In genomic region chr10:102411341-102412255, GRCh38 we compare ENCODE assay signal across 14 cellular contexts. TPM values are rescaled to one million over a fixed set of nuclear protein-coding genes. Genes with fewer than 3 reads are reported as not detected.
A peak's percentile ranks its signal among the peaks of the same experiment; 100 is the strongest.
DNase-seq lines count a peak whose midpoint lies in the region; ATAC-seq, FAIRE-seq and TF ChIP-seq lines count a peak whose summit lies in the region.
"Had no signal": no experiment of that assay in that cellular context is flagged by ENCODE, and none has a peak within 500 bp of the region (broad histone marks: within the 10 kb centered on the region; RNA-seq: fewer than 3 reads in every experiment).

No MANE protein-coding gene starts in this region.

- TF ChIP-seq POLR2A in GM12892 (IDR thresholded peaks at IDR 0.05; ENCODE audit: low read depth, low read length), result no peak

- BruUV-seq in PC-3 (replicated peaks; lab: Mats Ljungman, UMichigan), result no TSS peak

- peaks cover 28% of the 10 kb centered on the region for H3K4me1 Mint-ChIP-seq in activated naive CD4-positive, alpha-beta T cell treated with anti-CD3 and anti-CD28 coated beads for 36 hours (ENCODE audit: low read depth)
- H3K4me1 Mint-ChIP-seq in activated naive CD8-positive, alpha-beta T cell treated with anti-CD3 and anti-CD28 coated beads, Interleukin-2, amount 10 ng/mL, durations not matched to agents 7 days and 5 days, result peaks cover 20% of the 10 kb centered on the region
- peaks cover 24% of the 10 kb centered on the region for H3K4me1 Mint-ChIP-seq in mesothelial cell of epicardium

- no peaks in the 10 kb centered on the region for H3K79me2 ChIP-seq in PC-3 (ENCODE audit: low read length)

- no peak overlapping the region for H2AFZ ChIP-seq in PC-3 (ENCODE audit: low read length)

- no peaks in the 10 kb centered on the region for H3K36me3 ChIP-seq in upper lobe of right lung
- no peaks in the 10 kb centered on the region for H3K36me3 ChIP-seq in PC-3 (ENCODE audit: low read depth, low read length)
- H3K36me3 ChIP-seq: esophagus squamous epithelium had no signal

- no peaks in the 10 kb centered on the region for H3K36me3 Mint-ChIP-seq in activated naive CD4-positive, alpha-beta T cell treated with anti-CD3 and anti-CD28 coated beads for 36 hours (ENCODE audit: low read depth)
- no peaks in the 10 kb centered on the region for H3K36me3 Mint-ChIP-seq in activated naive CD8-positive, alpha-beta T cell treated with anti-CD3 and anti-CD28 coated beads, Interleukin-2, amount 10 ng/mL, durations not matched to agents 7 days and 5 days
- no peaks in the 10 kb centered on the region for H3K36me3 Mint-ChIP-seq in mesothelial cell of epicardium

- no peak overlapping the region for H3K27ac Mint-ChIP-seq in activated naive CD4-positive, alpha-beta T cell treated with anti-CD3 and anti-CD28 coated beads for 36 hours
- peak overlapping the region; percentile 11 for H3K27ac Mint-ChIP-seq in activated naive CD8-positive, alpha-beta T cell treated with anti-CD3 and anti-CD28 coated beads, Interleukin-2, amount 10 ng/mL, durations not matched to agents 7 days and 5 days
- peak overlapping the region; percentile 72 for H3K27ac Mint-ChIP-seq in mesothelial cell of epicardium

- H3K4me3 ChIP-seq in upper lobe of right lung (no peak overlapping the region), PC-3 (ENCODE audit: low read length) (no peak overlapping the region)

- no peak for ATAC-seq in activated naive CD8-positive, alpha-beta T cell treated with anti-CD3 and anti-CD28 coated beads, Interleukin-2, amount 10 ng/mL, durations not matched to agents 7 days and 5 days (ENCODE audit: low read depth)
- ATAC-seq in upper lobe of right lung (no peak), PC-3 (no peak)

- H3K4me3 Mint-ChIP-seq in activated naive CD4-positive, alpha-beta T cell treated with anti-CD3 and anti-CD28 coated beads for 36 hours, result peak overlapping the region; percentile 74
- peak overlapping the region; percentile 62 for H3K4me3 Mint-ChIP-seq in activated naive CD8-positive, alpha-beta T cell treated with anti-CD3 and anti-CD28 coated beads, Interleukin-2, amount 10 ng/mL, durations not matched to agents 7 days and 5 days
- H3K4me3 Mint-ChIP-seq in mesothelial cell of epicardium, result peak overlapping the region; percentile 61

- H3F3A ChIP-seq in PC-3 (ENCODE audit: low read length, unreplicated experiment), result no peaks in the 10 kb centered on the region

- H3K27me3 Mint-ChIP-seq in activated naive CD4-positive, alpha-beta T cell treated with anti-CD3 and anti-CD28 coated beads for 36 hours (ENCODE audit: low read depth), result peaks cover 9% of the 10 kb centered on the region
- H3K27me3 Mint-ChIP-seq in activated naive CD8-positive, alpha-beta T cell treated with anti-CD3 and anti-CD28 coated beads, Interleukin-2, amount 10 ng/mL, durations not matched to agents 7 days and 5 days, result peaks cover 39% of the 10 kb centered on the region
- peaks cover 91% of the 10 kb centered on the region for H3K27me3 Mint-ChIP-seq in mesothelial cell of epicardium (ENCODE audit: low read depth)

- TF ChIP-seq CTCF in mesothelial cell of epicardium (IDR thresholded peaks at IDR 0.05; ENCODE audit: unreplicated experiment), result no peak
- TF ChIP-seq CTCF in upper lobe of right lung (IDR thresholded peaks at IDR 0.05), result no peak
- no peak for TF ChIP-seq CTCF in PC-3 (conservative IDR thresholded peaks at IDR 0.05; ENCODE audit: low read depth, low read length)

- H3K4me2 ChIP-seq in PC-3 (ENCODE audit: low read length), result no peak overlapping the region

- H3K27ac ChIP-seq in upper lobe of right lung, result no peak overlapping the region
- no peak overlapping the region for H3K27ac ChIP-seq in PC-3 (ENCODE audit: low read length)
- H3K27ac ChIP-seq: esophagus squamous epithelium had no signal

- H3K9me3 Mint-ChIP-seq in activated naive CD4-positive, alpha-beta T cell treated with anti-CD3 and anti-CD28 coated beads for 36 hours, result no peaks in the 10 kb centered on the region
- H3K9me3 Mint-ChIP-seq in activated naive CD8-positive, alpha-beta T cell treated with anti-CD3 and anti-CD28 coated beads, Interleukin-2, amount 10 ng/mL, durations not matched to agents 7 days and 5 days, result no peaks in the 10 kb centered on the region
- H3K9me3 Mint-ChIP-seq in mesothelial cell of epicardium, result no peaks in the 10 kb centered on the region

- DNase-seq in activated naive CD4-positive, alpha-beta T cell treated with anti-CD3 and anti-CD28 coated beads for 36 hours, result no peak
- no peak for DNase-seq in activated naive CD4-positive, alpha-beta T cell (lab: John Stamatoyannopoulos, UW)
- peak; percentile 28 for DNase-seq in activated naive CD8-positive, alpha-beta T cell treated with anti-CD3 and anti-CD28 coated beads, Interleukin-2, amount 10 ng/mL, durations not matched to agents 7 days and 5 days
- no peak for DNase-seq in mesothelial cell of epicardium (ENCODE audit: low spot score in 2 of 2, unreplicated experiment in 2 of 2)
- peak; percentile 52 for DNase-seq in upper lobe of right lung
- no peak for DNase-seq in PC-3
- DNase-seq in GM12892 (ENCODE audit: insufficient read length), result no peak
- DNase-seq in A172 (ENCODE audit: low spot score), result no peak
- DNase-seq: esophagus squamous epithelium; NCI-H2107; stimulated activated CD4-positive, alpha-beta T cell treated with anti-CD3 and anti-CD28 coated beads, Interleukin-12 subunit alpha, Interleukin-12 subunit beta, amount 100 ng/mL, for 4 hours; T-helper 9 cell had no signal

- H3K4me1 ChIP-seq in upper lobe of right lung (peaks cover 15% of the 10 kb centered on the region), PC-3 (ENCODE audit: insufficient read depth, low read length) (no peaks in the 10 kb centered on the region)

- H3K9ac ChIP-seq in PC-3 (ENCODE audit: low read length), result no peak overlapping the region

- CTCF ChIA-PET in activated naive CD4-positive, alpha-beta T cell treated with anti-CD3 and anti-CD28 coated beads for 36 hours (lab: Charles Lee), result interaction anchor here (0.6 to 3.2 kb wide), 6 partner anchors 8 to 242 kb away, joined by 3 to 25 read pairs (median 6); partner anchors contain the start of gene FBXL15
- CTCF ChIA-PET in PC-3 (lab: Charles Lee), result no interaction called here

- intact Hi-C loops in activated naive CD4-positive, alpha-beta T cell treated with anti-CD3 and anti-CD28 coated beads for 36 hours (cut with micrococcal nuclease), result no loop called here
- intact Hi-C loops in upper lobe of right lung (cut with DNase I), result no loop called here
- intact Hi-C loops in PC-3 (cut with micrococcal nuclease), result no loop called here

- no peaks in the 10 kb centered on the region for H4K20me1 ChIP-seq in PC-3 (ENCODE audit: low read length)

- H3K9me3 ChIP-seq in upper lobe of right lung, result no peaks in the 10 kb centered on the region
- H3K9me3 ChIP-seq in PC-3 (ENCODE audit: low read length), result no peaks in the 10 kb centered on the region
- H3K9me3 ChIP-seq: esophagus squamous epithelium had no signal

- no peaks in the 10 kb centered on the region for H3K9me2 ChIP-seq in PC-3 (replicated peaks; ENCODE audit: low read length)

- POLR2A ChIA-PET in activated naive CD8-positive, alpha-beta T cell treated with anti-CD3 and anti-CD28 coated beads, Interleukin-2, amount 10 ng/mL, durations not matched to agents 7 days and 5 days (lab: Charles Lee), result interaction anchor here (3.4 kb wide), 1 partner anchor 9 kb away, joined by 20 read pairs; the partner anchor contains the start of gene FBXL15
- POLR2A ChIA-PET in PC-3 (lab: Charles Lee; ENCODE audit: unreplicated experiment), result no interaction called here

- H3K27me3 ChIP-seq in upper lobe of right lung, result peaks cover 79% of the 10 kb centered on the region
- peaks cover 8% of the 10 kb centered on the region; the same call in 1 of the 2 replicates for H3K27me3 ChIP-seq in PC-3 (ENCODE audit: low read length)

- no peak for FAIRE-seq in GM12892 (lab: Jason Lieb, UNC)

RNA-seq across cellular contexts. Expression of gene PSD, which starts 7.0 kb away (rescaled TPM):
- 1 to 10 TPM; 6.2 to 7.2 TPM for total RNA-seq in activated naive CD4-positive, alpha-beta T cell treated with anti-CD3 and anti-CD28 coated beads for 36 hours
- total RNA-seq in activated naive CD8-positive, alpha-beta T cell treated with anti-CD3 and anti-CD28 coated beads, Interleukin-2, amount 10 ng/mL, durations not matched to agents 7 days and 5 days, result 1 to 10 TPM; 3.6 to 4.3 TPM
- 12.4 to 14.3 TPM (median 13.4 TPM) in 3 replicates for total RNA-seq in mesothelial cell of epicardium
- total RNA-seq in upper lobe of right lung, result 3.5 TPM
- total RNA-seq in PC-3 (2014; rRNA removed), result 0.22 and 0.23 TPM in 2 replicates
- 2.0 TPM for polyA plus RNA-seq in GM12892 (2012; ENCODE audit: missing spikeins)
- 0.07 TPM in 1 of 2 replicates, not detected in the other for total RNA-seq in A172 (2014; rRNA removed; shearing (Covaris generic))

RNA-seq across cellular contexts. Expression of gene FBXL15, which starts 9.0 kb away (rescaled TPM):
- 10 to 100 TPM in 1 of 2 experiments, 1 to 10 TPM in 1; 9.9 to 10.8 TPM for total RNA-seq in activated naive CD4-positive, alpha-beta T cell treated with anti-CD3 and anti-CD28 coated beads for 36 hours
- total RNA-seq in activated naive CD8-positive, alpha-beta T cell treated with anti-CD3 and anti-CD28 coated beads, Interleukin-2, amount 10 ng/mL, durations not matched to agents 7 days and 5 days, result 10 to 100 TPM; 11.7 to 16.3 TPM
- total RNA-seq in mesothelial cell of epicardium (9.4 to 11.7 TPM (median 10.1 TPM) in 3 replicates), upper lobe of right lung (16.0 TPM), PC-3 (2014; rRNA removed) (10.1 and 12.7 TPM in 2 replicates)
- 0.66 TPM for polyA plus RNA-seq in GM12892 (2012; ENCODE audit: missing spikeins)
- 14.6 and 20.0 TPM in 2 replicates for total RNA-seq in A172 (2014; rRNA removed; shearing (Covaris generic))

RNA-seq across cellular contexts. Expression of gene NFKB2, which starts 16.1 kb away (rescaled TPM):
- total RNA-seq in activated naive CD4-positive, alpha-beta T cell treated with anti-CD3 and anti-CD28 coated beads for 36 hours, result 100 to 1,000 TPM; 328 to 345 TPM
- total RNA-seq in activated naive CD8-positive, alpha-beta T cell treated with anti-CD3 and anti-CD28 coated beads, Interleukin-2, amount 10 ng/mL, durations not matched to agents 7 days and 5 days, result 100 to 1,000 TPM; 103 to 104 TPM
- total RNA-seq in mesothelial cell of epicardium (51.7 to 56.6 TPM (median 55.8 TPM) in 3 replicates), upper lobe of right lung (36.8 TPM), PC-3 (2014; rRNA removed) (45.0 and 71.1 TPM in 2 replicates)
- 120 TPM for polyA plus RNA-seq in GM12892 (2012; ENCODE audit: missing spikeins)
- total RNA-seq in A172 (2014; rRNA removed; shearing (Covaris generic)), result 60.9 and 63.0 TPM in 2 replicates

RNA-seq across cellular contexts. Expression of gene CUEDC2, which starts 20.8 kb away (rescaled TPM):
- 10 to 100 TPM; 63.3 to 64.4 TPM for total RNA-seq in activated naive CD4-positive, alpha-beta T cell treated with anti-CD3 and anti-CD28 coated beads for 36 hours
- 10 to 100 TPM; 68.6 to 70.3 TPM for total RNA-seq in activated naive CD8-positive, alpha-beta T cell treated with anti-CD3 and anti-CD28 coated beads, Interleukin-2, amount 10 ng/mL, durations not matched to agents 7 days and 5 days
- total RNA-seq in mesothelial cell of epicardium, result 75.0 to 80.5 TPM (median 75.6 TPM) in 3 replicates
- total RNA-seq in upper lobe of right lung, result 44.8 TPM
- total RNA-seq in PC-3 (2014; rRNA removed), result 50.6 and 51.4 TPM in 2 replicates
- 66.9 TPM for polyA plus RNA-seq in GM12892 (2012; ENCODE audit: missing spikeins)
- 121 and 123 TPM in 2 replicates for total RNA-seq in A172 (2014; rRNA removed; shearing (Covaris generic))

RNA-seq across cellular contexts. Expression of gene C10orf95, which starts 39.7 kb away (rescaled TPM):
- total RNA-seq in activated naive CD4-positive, alpha-beta T cell treated with anti-CD3 and anti-CD28 coated beads for 36 hours, result under 1 TPM; 0.14 to 0.15 TPM
- under 1 TPM; 0.28 to 0.54 TPM for total RNA-seq in activated naive CD8-positive, alpha-beta T cell treated with anti-CD3 and anti-CD28 coated beads, Interleukin-2, amount 10 ng/mL, durations not matched to agents 7 days and 5 days
- total RNA-seq in mesothelial cell of epicardium (not detected in 3 replicates), upper lobe of right lung (3.1 TPM), PC-3 (2014; rRNA removed) (1.6 and 1.9 TPM in 2 replicates)
- polyA plus RNA-seq in GM12892 (2012; ENCODE audit: missing spikeins), result 0.30 TPM
- not detected in 2 replicates for total RNA-seq in A172 (2014; rRNA removed; shearing (Covaris generic))
- total RNA-seq: G401, myocyte had no signal

Comparison
In these comparisons a context has a peak if more than half of its experiments do, and no peak if none do; other contexts are left out.
1. DNase-seq: peak in activated naive CD8-positive, alpha-beta T cell treated with anti-CD3 and anti-CD28 coated beads, Interleukin-2, amount 10 ng/mL, durations not matched to agents 7 days and 5 days (single experiment) and upper lobe of right lung (single experiment); none in activated naive CD4-positive, alpha-beta T cell treated with anti-CD3 and anti-CD28 coated beads for 36 hours (single experiment), activated naive CD4-positive, alpha-beta T cell (0 of 4), mesothelial cell of epicardium (0 of 2), PC-3 (single experiment), GM12892 (single experiment) and A172 (single experiment).
2. Peak in every context shown above with its lines, with median percentiles within 50 percentile points of each other: H3K4me3 Mint-ChIP-seq.